In genomic region chr1:45803299-45803780, GRCh38 we compare ENCODE assay signal across 8 cellular contexts. TPM values are rescaled to one million over a fixed set of nuclear protein-coding genes. Genes with fewer than 3 reads are reported as not detected.
DNase-seq lines count a peak whose midpoint lies in the region; ATAC-seq, FAIRE-seq and TF ChIP-seq lines count a peak whose summit lies in the region.

Gene MAST2 (plus strand): TSS chr1:45803612. CDS start chr1:45803896, 284 bp downstream.

- H3K9me3 ChIP-seq in astrocyte (ENCODE audit: insufficient read depth, low read depth, low read length) (no peaks in the 10 kb centered on the region), hepatocyte (ENCODE audit: low read depth) (no peaks in the 10 kb centered on the region), vagina (no peaks in the 10 kb centered on the region)

- under 1% methylated on average over 29 of the region's 58 CpGs for WGBS in hepatocyte (ENCODE audit: low lambda C conversion rate, missing lambda C conversion rate)

- H3K4me3 ChIP-seq in astrocyte (ENCODE audit: insufficient read depth, low read depth, low read length) (peak within 1 kb of the TSS; percentile 78), hepatocyte (peak within 1 kb of the TSS; percentile 81), vagina (peak within 1 kb of the TSS; percentile 54 to 55)

- ATAC-seq in GM18502 (IDR thresholded peaks at IDR 0.05; ENCODE audit: poor library complexity, unreplicated experiment) (peak; percentile 90), HG02938 (IDR thresholded peaks at IDR 0.05; ENCODE audit: unreplicated experiment) (peak; percentile 70)

- H3K9me2 ChIP-seq in hepatocyte (replicated peaks; ENCODE audit: insufficient read depth), result no peaks in the 10 kb centered on the region

- H3K27me3 ChIP-seq in astrocyte (ENCODE audit: insufficient read depth, low read length) (no peaks in the 10 kb centered on the region), hepatocyte (no peaks in the 10 kb centered on the region), vagina (no peaks in the 10 kb centered on the region)

- H3K4me1 ChIP-seq in astrocyte (ENCODE audit: insufficient read depth, low read length) (peaks cover 10% of the 10 kb centered on the region), hepatocyte (ENCODE audit: insufficient read depth) (peaks cover 16% of the 10 kb centered on the region), vagina (peaks cover 25% of the 10 kb centered on the region)

- no peaks in the 10 kb centered on the region for H3K9me3 Mint-ChIP-seq in astrocyte (ENCODE audit: unreplicated experiment)

- peaks cover 17% of the 10 kb centered on the region for H3K4me1 Mint-ChIP-seq in astrocyte (ENCODE audit: low read depth, unreplicated experiment)

- H3K27me3 Mint-ChIP-seq in astrocyte (ENCODE audit: low read depth, unreplicated experiment), result no peaks in the 10 kb centered on the region

- H3K36me3 ChIP-seq in astrocyte (ENCODE audit: insufficient read depth, low read length) (no peaks in the 10 kb centered on the region), hepatocyte (replicated peaks; ENCODE audit: insufficient read depth, low read depth) (no peaks in the 10 kb centered on the region), vagina (no peaks in the 10 kb centered on the region)

- no peaks in the 10 kb centered on the region for H3K36me3 Mint-ChIP-seq in astrocyte (ENCODE audit: low read depth, unreplicated experiment)

- H3K79me2 ChIP-seq in astrocyte (ENCODE audit: insufficient read depth, low read length), result peaks cover 37% of the 10 kb centered on the region
- peaks cover 41% of the 10 kb centered on the region for H3K79me2 ChIP-seq in hepatocyte

- TF ChIP-seq CTCF in astrocyte (IDR thresholded peaks at IDR 0.05; ENCODE audit: insufficient read depth, low read depth, low read length), result no peak
- no peak for TF ChIP-seq CTCF in hepatocyte (IDR thresholded peaks at IDR 0.05; ENCODE audit: poor library complexity)
- TF ChIP-seq CTCF in vagina (IDR thresholded peaks at IDR 0.05), result no peak

- H4K20me1 ChIP-seq in astrocyte (ENCODE audit: insufficient read depth, low read length) (peaks cover 26% of the 10 kb centered on the region), hepatocyte (ENCODE audit: insufficient read depth, poor library complexity, severe bottlenecking) (peaks cover 11% of the 10 kb centered on the region)

- peak in 1 of 2 donors; percentile 86 for TF ChIP-seq POLR2A in vagina (IDR thresholded peaks at IDR 0.05)

- peak within 1 kb of the TSS; percentile 99 for H3K27ac Mint-ChIP-seq in astrocyte (ENCODE audit: unreplicated experiment)

- peak within 1 kb of the TSS; percentile 96 for H3K27ac ChIP-seq in astrocyte (ENCODE audit: low read depth, low read length)
- H3K27ac ChIP-seq in hepatocyte, result peak within 1 kb of the TSS; percentile 92
- peak within 1 kb of the TSS; percentile 85 for H3K27ac ChIP-seq in vagina

- H3K4me2 ChIP-seq in astrocyte (ENCODE audit: low read length), result peak within 1 kb of the TSS; percentile 97
- peak within 1 kb of the TSS; percentile 91 for H3K4me2 ChIP-seq in hepatocyte

- peak within 1 kb of the TSS; percentile 97 for H3K4me3 Mint-ChIP-seq in astrocyte (ENCODE audit: unreplicated experiment)

- intact Hi-C loops in vagina (cut with DNase I), result no loop called here

- H2AFZ ChIP-seq in astrocyte (ENCODE audit: low read depth, low read length) (peak within 1 kb of the TSS; percentile 86), hepatocyte (peak within 1 kb of the TSS; percentile 75)

- peak; percentile 73 to 90 for DNase-seq in NCI-H187 (lab: John Stamatoyannopoulos, UW)
- DNase-seq in T-helper 22 cell (ENCODE audit: low read depth), result peak; percentile 68
- peak; percentile 69 for DNase-seq in astrocyte (ENCODE audit: low read depth)
- peak; percentile 97 for DNase-seq in hepatocyte (ENCODE audit: low spot score)
- DNase-seq in renal cortical epithelial cell (ENCODE audit: low read depth), result peak; percentile 43
- peak in 1 of 2 donors; percentile 86 for DNase-seq in vagina (ENCODE audit: extremely low spot score in 2 of 2)

- FAIRE-seq in astrocyte (lab: Jason Lieb, UNC), result no peak

- peak within 1 kb of the TSS; percentile 91 for H3K9ac ChIP-seq in astrocyte (ENCODE audit: low read length)

RNA-seq across cellular contexts. Expression of gene MAST2, which starts in this region (rescaled TPM):
- 41.0 and 41.6 TPM in 2 replicates for total RNA-seq in astrocyte
- 23.8 and 25.8 TPM in 2 replicates for total RNA-seq in hepatocyte
- polyA plus RNA-seq in hepatocyte, result 32.4 and 33.5 TPM in 2 replicates
- total RNA-seq in renal cortical epithelial cell, result 8.2 and 24.8 TPM in 2 replicates
- 28.2 TPM for total RNA-seq in vagina
